Comparison of ENCODE assay signal across 14 cellular contexts in the genomic region with DNA sequence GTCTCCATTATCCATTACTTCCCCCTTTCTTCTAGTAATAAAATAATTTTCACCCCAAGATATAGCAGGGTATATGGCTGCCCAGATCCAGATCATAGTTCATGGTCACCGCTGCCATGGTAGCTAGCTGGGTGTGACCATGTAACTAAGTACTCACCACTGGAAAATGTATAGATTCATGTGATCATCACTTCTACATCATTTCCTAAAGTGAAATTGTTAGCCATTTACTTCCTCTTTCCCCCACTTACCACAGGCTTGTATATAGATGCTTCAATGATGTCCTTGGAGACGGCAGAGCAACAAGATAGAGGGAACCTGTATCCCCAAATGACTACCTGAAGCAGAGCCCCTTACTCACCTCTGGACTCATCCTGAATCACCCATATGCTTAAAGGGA. TPM values are rescaled to one million over a fixed set of nuclear protein-coding genes. Genes with fewer than 3 reads are reported as not detected.
DNase-seq lines count a peak whose midpoint lies in the region; ATAC-seq and TF ChIP-seq lines count a peak whose summit lies in the region.
"Had no signal": no experiment of that assay in that cellular context is flagged by ENCODE, and none has a peak within 500 bp of the region (broad histone marks: within the 10 kb centered on the region; RNA-seq: fewer than 3 reads in every experiment).

No MANE protein-coding gene starts in this region.

- peaks cover 0 to 4% (median 3%) of the 10 kb centered on the region in 3 donors for H3K27me3 Mint-ChIP-seq in CD14-positive monocyte (ENCODE audit: low read depth in 3 of 3)
- H3K27me3 Mint-ChIP-seq: progenitor cell of endocrine pancreas had no signal

- peaks cover 0 to 6% (median 0%) of the 10 kb centered on the region in 7 donors for H3K9me3 Mint-ChIP-seq in CD14-positive monocyte

- H3K36me3 Mint-ChIP-seq in CD14-positive monocyte = peaks cover 0 to 12% of the 10 kb centered on the region in 2 donors
- H3K36me3 Mint-ChIP-seq: brain had no signal

- intact Hi-C loops in CD14-positive monocyte (cut with micrococcal nuclease) = loop anchor here in 1 of 2 donors (5.0 kb wide), 1 partner anchor 66 kb away; the partner anchor contains the start of gene PTAFR

- ATAC-seq in HG02973 (IDR thresholded peaks at IDR 0.05; ENCODE audit: unreplicated experiment) (peak; percentile 57), foreskin keratinocyte (peak; percentile 73), HG02852 (IDR thresholded peaks at IDR 0.05; ENCODE audit: unreplicated experiment) (no peak), HG02678 (IDR thresholded peaks at IDR 0.05; ENCODE audit: unreplicated experiment) (no peak)

- H3K27ac ChIP-seq in foreskin keratinocyte = peak overlapping the region; percentile 82
- H3K27ac ChIP-seq: BLaER1, SK-N-MC had no signal

- TF ChIP-seq CTCF in CD14-positive monocyte (IDR thresholded peaks at IDR 0.05) (no peak), foreskin keratinocyte (conservative IDR thresholded peaks at IDR 0.05) (no peak)

- H3K27ac Mint-ChIP-seq in CD14-positive monocyte = peak overlapping the region; percentile 98 to 100 (median 100)
- H3K27ac Mint-ChIP-seq: brain, progenitor cell of endocrine pancreas had no signal

- H3K4me1 Mint-ChIP-seq in CD14-positive monocyte = peaks cover 75% of the 10 kb centered on the region
- H3K4me1 Mint-ChIP-seq: brain had no signal

- no peaks in the 10 kb centered on the region for H3K27me3 ChIP-seq in foreskin keratinocyte
- H3K27me3 ChIP-seq: BLaER1 had no signal

- peaks cover 8% of the 10 kb centered on the region for H3K4me1 ChIP-seq in foreskin keratinocyte

- peak overlapping the region in 1 of 2 donors; percentile 70 for H3K4me3 Mint-ChIP-seq in CD14-positive monocyte
- H3K4me3 Mint-ChIP-seq: brain had no signal

- DNase-seq in CD14-positive monocyte (ENCODE audit: low spot score) (peak; percentile 91), SKM-1 (lab: John Stamatoyannopoulos, UW; ENCODE audit: unreplicated experiment) (peak; percentile 66), foreskin keratinocyte (peak in 1 of 2 donors; percentile 47)
- DNase-seq in stimulated activated CD4-positive, alpha-beta T cell treated with anti-CD3 and anti-CD28 coated beads, Interleukin-4, amount 100 ng/mL, for 1 hour = no peak
- DNase-seq in activated T-cell treated with anti-CD3 and anti-CD28 coated beads, Interleukin-2, amount 50 U/mL, for 1 hour = no peak
- DNase-seq: left cardiac atrium, NCI-H2171 had no signal

RNA-seq across cellular contexts. Expression of gene EYA3, which starts 22.7 kb away (rescaled TPM):
- polyA plus RNA-seq in CD14-positive monocyte (1 to 10 TPM; 3.3 to 3.7 TPM), foreskin keratinocyte (5.5 and 6.5 TPM in 2 replicates)
- 20.3 and 21.5 TPM in 2 replicates for total RNA-seq in foreskin keratinocyte

Comparison
In these comparisons a context has a peak if more than half of its experiments do, and no peak if none do; other contexts are left out.
1. DNase-seq: peak in CD14-positive monocyte (single experiment) and SKM-1 (single experiment); none in stimulated activated CD4-positive, alpha-beta T cell treated with anti-CD3 and anti-CD28 coated beads, Interleukin-4, amount 100 ng/mL, for 1 hour (single experiment) and activated T-cell treated with anti-CD3 and anti-CD28 coated beads, Interleukin-2, amount 50 U/mL, for 1 hour (single experiment).
2. ATAC-seq: peak in HG02973 (single experiment) and foreskin keratinocyte (single experiment); none in HG02852 (single experiment) and HG02678 (single experiment).